ENCODE assay signal across 2 cellular contexts in the genomic region with DNA sequence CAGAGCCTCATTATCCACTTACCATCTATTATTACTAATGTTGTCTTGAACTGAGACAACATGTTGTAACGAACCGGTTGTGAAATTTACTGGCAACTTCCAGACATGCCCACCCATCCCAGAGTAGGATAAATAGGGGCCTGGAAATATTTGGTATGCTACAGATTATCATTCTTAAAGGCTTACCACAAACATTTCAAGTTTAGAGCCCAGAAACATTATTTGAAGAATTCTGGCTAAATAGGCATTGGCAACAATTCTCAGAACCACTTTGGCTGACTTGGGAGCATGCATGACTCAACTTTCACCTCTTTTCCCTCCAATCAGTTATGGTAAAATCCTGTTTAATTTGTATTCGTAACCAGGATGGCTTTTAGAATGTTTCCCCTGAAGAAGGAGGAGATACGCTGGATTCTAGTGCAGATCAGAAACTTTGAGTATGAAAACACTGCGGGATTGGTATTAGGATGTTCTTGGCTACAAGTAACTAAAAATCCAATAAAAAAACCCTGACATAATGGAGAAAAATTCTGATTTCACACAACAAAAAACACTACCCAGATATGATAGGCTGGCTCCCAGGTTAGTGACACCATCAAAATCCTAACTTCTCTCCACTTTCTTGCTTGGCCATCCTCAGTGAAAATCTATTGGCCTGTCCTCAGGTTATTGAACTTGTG.
TF ChIP-seq lines count a peak whose summit lies in the region.

No MANE protein-coding gene starts in this region.

TF ChIP-seq in SK-N-SH treated with all-trans-retinoic acid at 6 μM for 48 hours, 23 proteins besides CTCF, POLR2A, EP300 and RAD21:
- TF ChIP-seq, protein P1, sequence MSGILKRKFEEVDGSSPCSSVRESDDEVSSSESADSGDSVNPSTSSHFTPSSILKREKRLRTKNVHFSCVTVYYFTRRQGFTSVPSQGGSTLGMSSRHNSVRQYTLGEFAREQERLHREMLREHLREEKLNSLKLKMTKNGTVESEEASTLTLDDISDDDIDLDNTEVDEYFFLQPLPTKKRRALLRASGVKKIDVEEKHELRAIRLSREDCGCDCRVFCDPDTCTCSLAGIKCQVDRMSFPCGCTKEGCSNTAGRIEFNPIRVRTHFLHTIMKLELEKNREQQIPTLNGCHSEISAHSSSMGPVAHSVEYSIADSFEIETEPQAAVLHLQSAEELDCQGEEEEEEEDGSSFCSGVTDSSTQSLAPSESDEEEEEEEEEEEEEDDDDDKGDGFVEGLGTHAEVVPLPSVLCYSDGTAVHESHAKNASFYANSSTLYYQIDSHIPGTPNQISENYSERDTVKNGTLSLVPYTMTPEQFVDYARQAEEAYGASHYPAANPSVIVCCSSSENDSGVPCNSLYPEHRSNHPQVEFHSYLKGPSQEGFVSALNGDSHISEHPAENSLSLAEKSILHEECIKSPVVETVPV (CRISPR knock-in tag; IDR thresholded peaks at IDR 0.05): no peak
- 0 out of 2 replicates have a peak, but pooled peaks have one; percentile 8 for TF ChIP-seq ISL1 (CRISPR knock-in tag; IDR thresholded peaks at IDR 0.05)
- TF ChIP-seq ZFP30 (CRISPR knock-in tag; IDR thresholded peaks at IDR 0.05): no peak

TF ChIP-seq in SK-N-SH, 30 proteins besides CTCF, POLR2A, EP300 and RAD21:
- TF ChIP-seq, protein P2, sequence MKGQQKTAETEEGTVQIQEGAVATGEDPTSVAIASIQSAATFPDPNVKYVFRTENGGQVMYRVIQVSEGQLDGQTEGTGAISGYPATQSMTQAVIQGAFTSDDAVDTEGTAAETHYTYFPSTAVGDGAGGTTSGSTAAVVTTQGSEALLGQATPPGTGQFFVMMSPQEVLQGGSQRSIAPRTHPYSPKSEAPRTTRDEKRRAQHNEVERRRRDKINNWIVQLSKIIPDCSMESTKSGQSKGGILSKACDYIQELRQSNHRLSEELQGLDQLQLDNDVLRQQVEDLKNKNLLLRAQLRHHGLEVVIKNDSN (IDR thresholded peaks at IDR 0.05; ENCODE audit: borderline replicate concordance, low read depth): no peak
- TF ChIP-seq, protein P3, sequence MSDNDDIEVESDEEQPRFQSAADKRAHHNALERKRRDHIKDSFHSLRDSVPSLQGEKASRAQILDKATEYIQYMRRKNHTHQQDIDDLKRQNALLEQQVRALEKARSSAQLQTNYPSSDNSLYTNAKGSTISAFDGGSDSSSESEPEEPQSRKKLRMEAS (IDR thresholded peaks at IDR 0.05; ENCODE audit: low read depth): no peak
- no peak for TF ChIP-seq NRF1 (IDR thresholded peaks at IDR 0.05; ENCODE audit: low read depth, low read length)
- TF ChIP-seq, protein P4, sequence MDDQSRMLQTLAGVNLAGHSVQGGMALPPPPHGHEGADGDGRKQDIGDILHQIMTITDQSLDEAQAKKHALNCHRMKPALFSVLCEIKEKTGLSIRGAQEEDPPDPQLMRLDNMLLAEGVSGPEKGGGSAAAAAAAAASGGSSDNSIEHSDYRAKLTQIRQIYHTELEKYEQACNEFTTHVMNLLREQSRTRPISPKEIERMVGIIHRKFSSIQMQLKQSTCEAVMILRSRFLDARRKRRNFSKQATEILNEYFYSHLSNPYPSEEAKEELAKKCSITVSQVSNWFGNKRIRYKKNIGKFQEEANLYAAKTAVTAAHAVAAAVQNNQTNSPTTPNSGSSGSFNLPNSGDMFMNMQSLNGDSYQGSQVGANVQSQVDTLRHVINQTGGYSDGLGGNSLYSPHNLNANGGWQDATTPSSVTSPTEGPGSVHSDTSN (IDR thresholded peaks at IDR 0.05): no peak
TF ChIP-seq in SK-N-SH: peak in this region for 0.
